Comparison of ENCODE assay signal across 16 cellular contexts in genomic region chr11:14547440-14547839, GRCh38. TPM values are rescaled to one million over a fixed set of nuclear protein-coding genes. Genes with fewer than 3 reads are reported as not detected.
A peak's percentile ranks its signal among the peaks of the same experiment; 100 is the strongest.
DNase-seq lines count a peak whose midpoint lies in the region; ATAC-seq, FAIRE-seq and TF ChIP-seq lines count a peak whose summit lies in the region.
"Had no signal": no experiment of that assay in that cellular context is flagged by ENCODE, and none has a peak within 500 bp of the region (broad histone marks: within the 10 kb centered on the region; RNA-seq: fewer than 3 reads in every experiment).

No MANE protein-coding gene starts in this region.

- no peak for FAIRE-seq in HepG2 (lab: Jason Lieb, UNC)
- FAIRE-seq: GM19239 had no signal

- H3K9ac ChIP-seq in HepG2 (ENCODE audit: insufficient read depth, low read depth, low read length) = no peak overlapping the region

- no peak for TF ChIP-seq CTCF in HepG2 (CRISPR knock-in tag; IDR thresholded peaks at IDR 0.05)

- no peak overlapping the region for H2AFZ ChIP-seq in HepG2 (ENCODE audit: low read length)

- peak overlapping the region; percentile 15 for H3K27ac Mint-ChIP-seq in activated T-cell treated with anti-CD3 and anti-CD28 coated beads, Interleukin-2, amount 50 U/mL, for 24 hours
- H3K27ac Mint-ChIP-seq in T-helper 17 cell = peak overlapping the region; percentile 82
- peak overlapping the region; percentile 89 for H3K27ac Mint-ChIP-seq in stimulated activated effector memory CD8-positive, alpha-beta T cell treated with anti-CD3 and anti-CD28 coated beads, Interleukin-12 subunit alpha, Interleukin-12 subunit beta, amount 100 ng/mL, for 72 hours

- H3K9me3 ChIP-seq in T-helper 17 cell (ENCODE audit: control insufficient read depth, low read length, poor library complexity, severe bottlenecking) (no peaks in the 10 kb centered on the region), HepG2 (ENCODE audit: low read length) (no peaks in the 10 kb centered on the region)
- H3K9me3 ChIP-seq: BE2C, Caco-2, HAP-1 had no signal

- DNase-seq in activated T-cell treated with anti-CD3 and anti-CD28 coated beads, Interleukin-2, amount 50 U/mL, for 24 hours = no peak
- no peak for DNase-seq in activated T-cell treated with anti-CD3 and anti-CD28 coated beads, Interleukin-2, amount 50 U/mL, for 4 hours
- DNase-seq in T-helper 17 cell = no peak
- DNase-seq in HepG2 (ENCODE audit: low spot score) = peak; percentile 22
- no peak for DNase-seq in stimulated activated effector memory CD8-positive, alpha-beta T cell treated with anti-CD3 and anti-CD28 coated beads, Interleukin-12 subunit alpha, Interleukin-12 subunit beta, amount 100 ng/mL, for 72 hours (ENCODE audit: low spot score in 2 of 2)
- no peak for DNase-seq in AG20443 (ENCODE audit: low spot score)
- DNase-seq in germinal center (ENCODE audit: low spot score) = no peak
- DNase-seq: BE2C; Caco-2; CD8-positive, alpha-beta memory T cell; GF-D8; GOT3 had no signal

- POLR2A ChIA-PET in HepG2 (lab: Yijun Ruan, JAX) = no interaction called here

- intact Hi-C loops in HepG2 (cut with micrococcal nuclease; ENCODE audit: unreplicated experiment) = no loop called here

- H3K27me3 ChIP-seq in HepG2 (ENCODE audit: control insufficient read depth in 1 of 2, insufficient read depth in 2 of 2, low read length in 2 of 2) = no peaks in the 10 kb centered on the region
- H3K27me3 ChIP-seq: BE2C had no signal

- H3K9me3 Mint-ChIP-seq in activated T-cell treated with anti-CD3 and anti-CD28 coated beads, Interleukin-2, amount 50 U/mL, for 24 hours = no peaks in the 10 kb centered on the region
- H3K9me3 Mint-ChIP-seq in activated T-cell treated with anti-CD3 and anti-CD28 coated beads, Interleukin-2, amount 50 U/mL, for 4 hours = no peaks in the 10 kb centered on the region
- H3K9me3 Mint-ChIP-seq in stimulated activated effector memory CD8-positive, alpha-beta T cell treated with anti-CD3 and anti-CD28 coated beads, Interleukin-12 subunit alpha, Interleukin-12 subunit beta, amount 100 ng/mL, for 72 hours = peaks cover 2% of the 10 kb centered on the region
- H3K9me3 Mint-ChIP-seq: CD8-positive, alpha-beta memory T cell had no signal

- in situ Hi-C loops in HepG2 (cut with HindIII; ENCODE audit: extremely low pct_ligation_motif_present, low pct_unique_long_range_greater_than_20kb) = loop anchor here (25.0 kb wide), 1 partner anchor 90 kb away; the partner anchor contains the start of gene PDE3B

- no peaks in the 10 kb centered on the region for H3K79me2 ChIP-seq in HepG2 (ENCODE audit: insufficient read depth, low read length)

- TF ChIP-seq RAD21 in HepG2 (CRISPR knock-in tag; IDR thresholded peaks at IDR 0.05) = no peak

- CTCF ChIA-PET in HepG2 (lab: Yijun Ruan, JAX; ENCODE audit: low intra/inter-chr PET ratio, low total read pairs) = no interaction called here

- no peaks in the 10 kb centered on the region for H3K27me3 Mint-ChIP-seq in activated T-cell treated with anti-CD3 and anti-CD28 coated beads, Interleukin-2, amount 50 U/mL, for 24 hours
- H3K27me3 Mint-ChIP-seq in activated T-cell treated with anti-CD3 and anti-CD28 coated beads, Interleukin-2, amount 50 U/mL, for 4 hours (ENCODE audit: low read depth) = no peaks in the 10 kb centered on the region
- no peaks in the 10 kb centered on the region for H3K27me3 Mint-ChIP-seq in T-helper 17 cell

- H3K27ac ChIP-seq in HepG2 (ENCODE audit: extremely low read length, insufficient read depth, low read length) = no peak overlapping the region

- peaks cover 39% of the 10 kb centered on the region for H3K4me1 Mint-ChIP-seq in activated T-cell treated with anti-CD3 and anti-CD28 coated beads, Interleukin-2, amount 50 U/mL, for 24 hours (ENCODE audit: low read depth)
- H3K4me1 Mint-ChIP-seq in activated T-cell treated with anti-CD3 and anti-CD28 coated beads, Interleukin-2, amount 50 U/mL, for 4 hours (ENCODE audit: low read depth) = peaks cover 27% of the 10 kb centered on the region
- peaks cover 7% of the 10 kb centered on the region for H3K4me1 Mint-ChIP-seq in T-helper 17 cell
- H3K4me1 Mint-ChIP-seq in stimulated activated effector memory CD8-positive, alpha-beta T cell treated with anti-CD3 and anti-CD28 coated beads, Interleukin-12 subunit alpha, Interleukin-12 subunit beta, amount 100 ng/mL, for 72 hours = peaks cover 35% of the 10 kb centered on the region

- TF ChIP-seq POLR2A in HepG2 (IDR thresholded peaks at IDR 0.05; ENCODE audit: insufficient read depth in 1 of 2, low read depth in 2 of 2, low read length in 2 of 2) = no peak

- peaks cover 8% of the 10 kb centered on the region for H3K4me1 ChIP-seq in HepG2 (ENCODE audit: insufficient read depth, low read length)
- H3K4me1 ChIP-seq: BE2C, Caco-2 had no signal

- WGBS in HepG2 (ENCODE audit: low lambda C conversion rate) = 87% methylated on average over 2 of the region's 2 CpGs

- no peaks in the 10 kb centered on the region; a peak in 2 of 5 replicates for H3K36me3 ChIP-seq in HepG2 (replicated peaks in 1 of 2; ENCODE audit: control insufficient read depth in 1 of 2, insufficient read depth in 2 of 2, low read length in 2 of 2)
- H3K36me3 ChIP-seq: BE2C, HAP-1 had no signal

- BruUV-seq in HepG2 (replicated peaks; lab: Mats Ljungman, UMichigan) = no TSS peak

- ATAC-seq in activated T-cell treated with anti-CD3 and anti-CD28 coated beads, Interleukin-2, amount 50 U/mL, for 4 hours = no peak
- no peak for ATAC-seq in T-helper 17 cell
- no peak for ATAC-seq in HepG2
- no peak for ATAC-seq in stimulated activated effector memory CD8-positive, alpha-beta T cell treated with anti-CD3 and anti-CD28 coated beads, Interleukin-12 subunit alpha, Interleukin-12 subunit beta, amount 100 ng/mL, for 72 hours
- no peak for ATAC-seq in HG03521 (IDR thresholded peaks at IDR 0.05; ENCODE audit: unreplicated experiment)

- no peak overlapping the region for H3K4me3 ChIP-seq in HepG2 (replicated peaks in 1 of 3; ENCODE audit: insufficient read depth in 1 of 3, low read depth in 2 of 3, low read length in 3 of 3)
- H3K4me3 ChIP-seq: HAP-1 had no signal

- TF ChIP-seq EP300 in HepG2 (IDR thresholded peaks at IDR 0.05; ENCODE audit: low read depth in 2 of 2, low read length in 2 of 2) = no peak
- no peak for TF ChIP-seq EP300 in HepG2 (CRISPR knock-in tag; IDR thresholded peaks at IDR 0.05; ENCODE audit: borderline replicate concordance)

- no peaks in the 10 kb centered on the region for H4K20me1 ChIP-seq in HepG2 (ENCODE audit: insufficient read depth, low read length)

- H3K4me3 Mint-ChIP-seq in activated T-cell treated with anti-CD3 and anti-CD28 coated beads, Interleukin-2, amount 50 U/mL, for 24 hours = no peak overlapping the region
- H3K4me3 Mint-ChIP-seq in activated T-cell treated with anti-CD3 and anti-CD28 coated beads, Interleukin-2, amount 50 U/mL, for 4 hours = no peak overlapping the region
- no peak overlapping the region for H3K4me3 Mint-ChIP-seq in T-helper 17 cell
- H3K4me3 Mint-ChIP-seq in stimulated activated effector memory CD8-positive, alpha-beta T cell treated with anti-CD3 and anti-CD28 coated beads, Interleukin-12 subunit alpha, Interleukin-12 subunit beta, amount 100 ng/mL, for 72 hours = no peak overlapping the region
- H3K4me3 Mint-ChIP-seq: CD14-positive monocyte; CD8-positive, alpha-beta memory T cell had no signal

- H3K36me3 Mint-ChIP-seq in activated T-cell treated with anti-CD3 and anti-CD28 coated beads, Interleukin-2, amount 50 U/mL, for 24 hours (ENCODE audit: low read depth) = peaks cover 9% of the 10 kb centered on the region
- peaks cover 2% of the 10 kb centered on the region for H3K36me3 Mint-ChIP-seq in activated T-cell treated with anti-CD3 and anti-CD28 coated beads, Interleukin-2, amount 50 U/mL, for 4 hours (ENCODE audit: insufficient read depth)
- H3K36me3 Mint-ChIP-seq in T-helper 17 cell (ENCODE audit: low read depth) = no peaks in the 10 kb centered on the region
- peaks cover 11% of the 10 kb centered on the region for H3K36me3 Mint-ChIP-seq in stimulated activated effector memory CD8-positive, alpha-beta T cell treated with anti-CD3 and anti-CD28 coated beads, Interleukin-12 subunit alpha, Interleukin-12 subunit beta, amount 100 ng/mL, for 72 hours

- H3K4me2 ChIP-seq in HepG2 (ENCODE audit: low read depth, low read length) = no peak overlapping the region

RNA-seq across cellular contexts. Expression of gene PSMA1, which starts 27.3 kb away (rescaled TPM):
- total RNA-seq in activated T-cell treated with anti-CD3 and anti-CD28 coated beads, Interleukin-2, amount 50 U/mL, for 4 hours = 100 to 1,000 TPM; 371 to 419 (median 397) TPM
- total RNA-seq in T-helper 17 cell = 100 to 1,000 TPM; 140 to 166 TPM
- 229 and 297 TPM in 2 replicates for total RNA-seq in HepG2 (2016; rRNA removed; fragmentation: Illumina TruSeq; extraction: Trizol)
- 86.1 and 98.3 TPM in 2 replicates for total RNA-seq in HepG2 (2016; cell fraction: cytosol; rRNA removed; fragmentation: Illumina TruSeq; extraction: Trizol; ENCODE audit: low read depth)
- total RNA-seq in HepG2 (2016; cell fraction: insoluble cytoplasmic fraction; rRNA removed; fragmentation: Illumina TruSeq; extraction: Trizol) = 235 and 298 TPM in 2 replicates
- 151 and 152 TPM in 2 replicates for total RNA-seq in HepG2 (2016; cell fraction: membrane; rRNA removed; fragmentation: Illumina TruSeq; extraction: Trizol)
- total RNA-seq in HepG2 (2016; cell fraction: nucleus; rRNA removed; fragmentation: Illumina TruSeq; extraction: Trizol) = 206 and 228 TPM in 2 replicates
- polyA plus RNA-seq in HepG2 (2011; rRNA removed) = 147 and 188 TPM in 2 replicates
- 93.4 and 123 TPM in 2 replicates for polyA plus RNA-seq in HepG2 (2011; cell fraction: cytosol; rRNA removed)
- 205 and 235 TPM in 2 replicates for polyA plus RNA-seq in HepG2 (2011; cell fraction: nucleus; rRNA removed)
- polyA plus RNA-seq in HepG2 (2012) = 150 and 164 TPM in 2 replicates
- 104 and 115 TPM in 2 replicates for polyA plus RNA-seq in HepG2 (2016; cell fraction: cytosol; fragmentation: Illumina TruSeq; extraction: Trizol; ENCODE audit: low read depth)
- 277 and 286 TPM in 2 replicates for polyA plus RNA-seq in HepG2 (2016; cell fraction: insoluble cytoplasmic fraction; fragmentation: Illumina TruSeq; extraction: Trizol; ENCODE audit: low read depth)
- polyA plus RNA-seq in HepG2 (2016; cell fraction: membrane; fragmentation: Illumina TruSeq; extraction: Trizol; ENCODE audit: low read depth) = 132 and 150 TPM in 2 replicates
- 379 and 390 TPM in 2 replicates for polyA plus RNA-seq in HepG2 (2016; cell fraction: nucleus; fragmentation: Illumina TruSeq; extraction: Trizol; ENCODE audit: insufficient read depth, low read depth)
- 69.2 and 105 TPM in 2 replicates for polyA minus RNA-seq in HepG2 (2011; rRNA and poly(A)+ RNA removed; ENCODE audit: low replicate concordance)
- polyA minus RNA-seq in HepG2 (2011; cell fraction: cytosol; rRNA and poly(A)+ RNA removed) = 60.5 and 74.7 TPM in 2 replicates
- polyA minus RNA-seq in HepG2 (2011; cell fraction: nucleus; rRNA and poly(A)+ RNA removed) = 131 and 140 TPM in 2 replicates

RNA-seq across cellular contexts. Expression of gene COPB1, which starts 47.8 kb away (rescaled TPM):
- 100 to 1,000 TPM; 102 to 123 (median 104) TPM for total RNA-seq in activated T-cell treated with anti-CD3 and anti-CD28 coated beads, Interleukin-2, amount 50 U/mL, for 4 hours
- total RNA-seq in T-helper 17 cell = 10 to 100 TPM; 59.5 to 74.2 TPM
- 195 and 221 TPM in 2 replicates for total RNA-seq in HepG2 (2016; rRNA removed; fragmentation: Illumina TruSeq; extraction: Trizol)
- 23.3 and 28.3 TPM in 2 replicates for total RNA-seq in HepG2 (2016; cell fraction: cytosol; rRNA removed; fragmentation: Illumina TruSeq; extraction: Trizol; ENCODE audit: low read depth)
- 186 and 215 TPM in 2 replicates for total RNA-seq in HepG2 (2016; cell fraction: insoluble cytoplasmic fraction; rRNA removed; fragmentation: Illumina TruSeq; extraction: Trizol)
- total RNA-seq in HepG2 (2016; cell fraction: membrane; rRNA removed; fragmentation: Illumina TruSeq; extraction: Trizol) = 37.8 and 46.3 TPM in 2 replicates
- 130 and 143 TPM in 2 replicates for total RNA-seq in HepG2 (2016; cell fraction: nucleus; rRNA removed; fragmentation: Illumina TruSeq; extraction: Trizol)
- 94.5 and 114 TPM in 2 replicates for polyA plus RNA-seq in HepG2 (2011; rRNA removed)
- 50.8 and 58.8 TPM in 2 replicates for polyA plus RNA-seq in HepG2 (2011; cell fraction: cytosol; rRNA removed)
- polyA plus RNA-seq in HepG2 (2011; cell fraction: nucleus; rRNA removed) = 48.6 and 56.6 TPM in 2 replicates
- polyA plus RNA-seq in HepG2 (2012) = 70.2 and 87.2 TPM in 2 replicates
- polyA plus RNA-seq in HepG2 (2016; cell fraction: cytosol; fragmentation: Illumina TruSeq; extraction: Trizol; ENCODE audit: low read depth) = 7.4 and 7.8 TPM in 2 replicates
- polyA plus RNA-seq in HepG2 (2016; cell fraction: insoluble cytoplasmic fraction; fragmentation: Illumina TruSeq; extraction: Trizol; ENCODE audit: low read depth) = 127 and 130 TPM in 2 replicates
- polyA plus RNA-seq in HepG2 (2016; cell fraction: membrane; fragmentation: Illumina TruSeq; extraction: Trizol; ENCODE audit: low read depth) = 15.2 and 16.9 TPM in 2 replicates
- polyA plus RNA-seq in HepG2 (2016; cell fraction: nucleus; fragmentation: Illumina TruSeq; extraction: Trizol; ENCODE audit: insufficient read depth, low read depth) = 128 and 134 TPM in 2 replicates
- 68.5 and 75.1 TPM in 2 replicates for polyA minus RNA-seq in HepG2 (2011; rRNA and poly(A)+ RNA removed; ENCODE audit: low replicate concordance)
- polyA minus RNA-seq in HepG2 (2011; cell fraction: cytosol; rRNA and poly(A)+ RNA removed) = 114 and 128 TPM in 2 replicates
- polyA minus RNA-seq in HepG2 (2011; cell fraction: nucleus; rRNA and poly(A)+ RNA removed) = 115 and 138 TPM in 2 replicates

Comparison
In these comparisons a context has a peak if more than half of its experiments do, and no peak if none do; other contexts are left out.
1. H3K27ac Mint-ChIP-seq: peak in every context shown above with its lines; median percentile 89 in stimulated activated effector memory CD8-positive, alpha-beta T cell treated with anti-CD3 and anti-CD28 coated beads, Interleukin-12 subunit alpha, Interleukin-12 subunit beta, amount 100 ng/mL, for 72 hours; 82 in T-helper 17 cell; 15 in activated T-cell treated with anti-CD3 and anti-CD28 coated beads, Interleukin-2, amount 50 U/mL, for 24 hours.